Comparison of ENCODE assay signal across 1 cellular context in genomic region chr15:84631706-84632272, GRCh38.
TF ChIP-seq lines count a peak whose summit lies in the region.

No MANE protein-coding gene starts in this region.

TF ChIP-seq in H1, 55 proteins besides CTCF, POLR2A, EP300 and RAD21:
- TF ChIP-seq TEAD4 (IDR thresholded peaks at IDR 0.05; ENCODE audit: low read depth, low read length) (no peak), YY1 (IDR thresholded peaks at IDR 0.05; ENCODE audit: low read depth, low read length) (0 out of 2 replicates have a peak, but pooled peaks have one; percentile 14), NRF1 (IDR thresholded peaks at IDR 0.05; ENCODE audit: low read depth, low read length) (no peak), CEBPB (IDR thresholded peaks at IDR 0.05; ENCODE audit: low read depth, low read length) (no peak)
